ENCODE assay signal across 1 cellular context in the genomic region with DNA sequence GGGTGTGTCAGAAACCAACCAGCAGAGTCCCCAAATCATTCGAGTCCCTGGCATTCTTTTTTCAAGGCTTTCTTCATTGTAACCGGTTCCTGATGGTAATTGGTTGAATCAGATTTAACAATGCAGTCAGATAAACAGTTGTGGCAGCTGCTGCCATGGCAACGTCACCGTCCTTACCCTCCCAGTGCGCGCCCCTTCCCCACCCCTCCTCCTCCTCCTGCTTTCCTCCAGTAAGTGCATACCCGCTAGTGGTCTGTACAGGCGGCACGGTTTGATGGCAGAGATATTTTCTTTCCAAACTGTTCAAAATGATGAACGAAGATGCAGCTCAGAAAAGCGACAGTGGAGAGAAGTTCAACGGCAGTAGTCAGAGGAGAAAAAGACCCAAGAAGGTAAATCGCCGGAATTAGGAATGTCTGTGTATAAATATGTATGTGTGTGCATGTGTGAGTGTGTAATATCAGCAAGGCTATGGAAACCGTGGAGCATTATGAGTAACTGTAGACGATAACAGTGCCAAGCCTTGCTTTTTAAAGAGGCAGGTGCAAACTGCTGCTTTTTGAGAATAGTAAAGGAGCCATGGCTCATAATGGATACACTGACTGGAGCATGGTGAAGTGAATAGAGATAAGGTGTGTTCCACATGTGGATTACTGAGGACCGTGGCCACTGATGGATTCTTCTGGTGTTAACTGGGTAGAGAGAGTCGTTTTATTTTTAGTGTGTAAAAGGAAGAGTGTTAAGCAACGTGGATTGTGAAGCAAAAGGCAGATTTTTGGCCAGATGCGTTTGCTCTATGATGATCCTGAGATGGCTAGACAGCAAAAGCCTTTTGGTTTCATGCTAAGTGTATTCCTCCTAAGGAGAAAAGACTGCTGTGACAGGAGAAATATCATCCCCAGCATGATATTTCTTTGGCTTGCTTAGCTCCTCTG.
A peak's percentile ranks its signal among the peaks of the same experiment; 100 is the strongest.
TF ChIP-seq lines count a peak whose summit lies in the region.

A gene (plus strand): TSS at position 233 of the 935 bp plus-strand sequence. CDS start 76 bp downstream, at position 309.

TF ChIP-seq in SK-N-SH, 30 proteins besides CTCF, POLR2A, EP300 and RAD21 (continued from another document):
- TF ChIP-seq MXI1 (IDR thresholded peaks at IDR 0.05; ENCODE audit: low read depth, low read length) (peak; percentile 23; the same call in 1 of the 2 replicates), FOXJ3 (CRISPR knock-in tag; IDR thresholded peaks at IDR 0.05) (no peak), POLR2AphosphoS5 (IDR thresholded peaks at IDR 0.05; ENCODE audit: low read depth, low read length) (no peak), NFIC (IDR thresholded peaks at IDR 0.05; ENCODE audit: borderline replicate concordance) (no peak), SMC3 (IDR thresholded peaks at IDR 0.05; ENCODE audit: low read depth, low read length) (no peak), GATA2 (CRISPR knock-in tag; IDR thresholded peaks at IDR 0.05) (peak; percentile 68), ELF1 (IDR thresholded peaks at IDR 0.05) (no peak), RXRA (IDR thresholded peaks at IDR 0.05; ENCODE audit: borderline replicate concordance, low read depth) (no peak)
- TF ChIP-seq, protein P1, sequence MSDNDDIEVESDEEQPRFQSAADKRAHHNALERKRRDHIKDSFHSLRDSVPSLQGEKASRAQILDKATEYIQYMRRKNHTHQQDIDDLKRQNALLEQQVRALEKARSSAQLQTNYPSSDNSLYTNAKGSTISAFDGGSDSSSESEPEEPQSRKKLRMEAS (IDR thresholded peaks at IDR 0.05; ENCODE audit: low read depth), result no peak
- TF ChIP-seq, protein P2, sequence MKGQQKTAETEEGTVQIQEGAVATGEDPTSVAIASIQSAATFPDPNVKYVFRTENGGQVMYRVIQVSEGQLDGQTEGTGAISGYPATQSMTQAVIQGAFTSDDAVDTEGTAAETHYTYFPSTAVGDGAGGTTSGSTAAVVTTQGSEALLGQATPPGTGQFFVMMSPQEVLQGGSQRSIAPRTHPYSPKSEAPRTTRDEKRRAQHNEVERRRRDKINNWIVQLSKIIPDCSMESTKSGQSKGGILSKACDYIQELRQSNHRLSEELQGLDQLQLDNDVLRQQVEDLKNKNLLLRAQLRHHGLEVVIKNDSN (IDR thresholded peaks at IDR 0.05; ENCODE audit: borderline replicate concordance, low read depth), result no peak
